ENCODE assay signal across 14 cellular contexts in genomic region chrX:31993635-31994034, GRCh38.
DNase-seq lines count a peak whose midpoint lies in the region; ATAC-seq and TF ChIP-seq lines count a peak whose summit lies in the region.
"Had no signal": no experiment of that assay in that cellular context is flagged by ENCODE, and none has a peak within 500 bp of the region (broad histone marks: within the 10 kb centered on the region; RNA-seq: fewer than 3 reads in every experiment).

No MANE protein-coding gene starts in this region.

- H3K9me3 ChIP-seq in liver (ENCODE audit: control insufficient read depth in 4 of 4, low read length in 3 of 4) = no peaks in the 10 kb centered on the region

- no peaks in the 10 kb centered on the region for H3K4me1 ChIP-seq in liver (ENCODE audit: control insufficient read depth in 4 of 4, insufficient read depth in 4 of 4, low read length in 3 of 4)

- ATAC-seq in HG02885 (IDR thresholded peaks at IDR 0.05; ENCODE audit: poor library complexity, unreplicated experiment) = no peak
- ATAC-seq: PC-3 had no signal

- H3K27me3 ChIP-seq in liver (ENCODE audit: control insufficient read depth in 4 of 4, insufficient read depth in 4 of 4, low read length in 3 of 4) = no peaks in the 10 kb centered on the region

- no peaks in the 10 kb centered on the region for H3K36me3 ChIP-seq in liver (ENCODE audit: control insufficient read depth in 4 of 4, insufficient read depth in 3 of 4, low read depth in 1 of 4, low read length in 3 of 4)

- H3K27ac ChIP-seq in liver (ENCODE audit: low read depth in 1 of 2, low read length in 2 of 2) = peak overlapping the region; percentile 13 to 42

- intact Hi-C loops in posterior vena cava (cut with DNase I) = no loop called here

- DNase-seq in DMS53 (lab: John Stamatoyannopoulos, UW) (peak; percentile 73), NCI-H2081 (lab: John Stamatoyannopoulos, UW) (peak; percentile 2 to 62), SHP77 treated with DMSO at 0.1 percent for 48 hours (lab: John Stamatoyannopoulos, UW) (peak; percentile 21), posterior vena cava (ENCODE audit: low spot score) (no peak), NCI-H2227 treated with DMSO at 0.1 percent for 48 hours (lab: John Stamatoyannopoulos, UW) (no peak)
- DNase-seq: CD4-positive, alpha-beta T cell; GF-D8; HFFc6; Karpas-422; NCI-H146; NCI-H2107; PC-3 had no signal

- TF ChIP-seq RAD21 in liver (IDR thresholded peaks at IDR 0.05) = no peak

- 12% methylated on average over 4 of the region's 4 CpGs for WGBS in liver

- no peak for TF ChIP-seq CTCF in liver (IDR thresholded peaks at IDR 0.05; ENCODE audit: low read depth, low read length, missing input control)

- no peak overlapping the region for H3K9ac ChIP-seq in liver (ENCODE audit: low read depth in 1 of 2, low read length in 2 of 2)

- no peak overlapping the region for H3K4me3 ChIP-seq in liver (ENCODE audit: low read depth in 1 of 3, low read length in 3 of 3)

TF ChIP-seq in liver, 16 proteins besides CTCF, POLR2A, EP300 and RAD21:
- no peak for TF ChIP-seq GABPA (IDR thresholded peaks at IDR 0.05 in 1 of 2, conservative IDR thresholded peaks at IDR 0.05 in 1 of 2)
- peak in 1 of 2 donors; percentile 10 for TF ChIP-seq RXRA (IDR thresholded peaks at IDR 0.05)

Comparison
In these comparisons a context has a peak if more than half of its experiments do, and no peak if none do; other contexts are left out.
1. DNase-seq: peak in DMS53 (single experiment), NCI-H2081 (2 of 2) and SHP77 treated with DMSO at 0.1 percent for 48 hours (single experiment); none in posterior vena cava (single experiment) and NCI-H2227 treated with DMSO at 0.1 percent for 48 hours (single experiment).